Comparison of ENCODE assay signal across 13 cellular contexts in the genomic region with DNA sequence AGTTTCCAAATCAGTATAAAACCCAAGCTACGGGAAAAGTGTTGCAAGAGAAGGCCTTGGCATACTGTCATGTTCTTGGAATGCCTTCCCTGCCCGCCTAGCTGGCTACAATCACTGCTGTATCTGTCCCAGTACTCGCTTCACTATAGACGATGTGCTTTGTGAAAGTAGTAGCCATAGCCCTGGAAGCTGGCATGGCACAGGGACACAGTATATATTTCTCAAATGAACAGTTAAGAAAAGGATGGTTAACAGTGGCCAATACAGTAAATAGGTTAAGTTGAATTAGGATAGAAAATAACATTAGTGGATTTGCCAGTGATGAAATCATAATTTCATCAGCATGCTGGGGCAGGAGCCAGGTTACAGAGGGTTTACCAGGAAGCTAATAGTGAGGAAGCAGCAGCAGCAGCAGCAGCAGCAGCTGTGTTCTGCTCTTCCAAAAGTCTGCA.
DNase-seq lines count a peak whose midpoint lies in the region; ATAC-seq and TF ChIP-seq lines count a peak whose summit lies in the region.
"Had no signal": no experiment of that assay in that cellular context is flagged by ENCODE, and none has a peak within 500 bp of the region (broad histone marks: within the 10 kb centered on the region; RNA-seq: fewer than 3 reads in every experiment).

No MANE protein-coding gene starts in this region.

- no peaks in the 10 kb centered on the region for H3K79me2 ChIP-seq in GM23248 (ENCODE audit: insufficient read depth)

- H3K27ac ChIP-seq in GM23248, result peak overlapping the region; percentile 76
- H3K27ac ChIP-seq in gastroesophageal sphincter, result peak overlapping the region in 1 of 4 donors; percentile 44
- H3K27ac ChIP-seq in upper lobe of right lung, result no peak overlapping the region
- H3K27ac ChIP-seq: neutrophil had no signal

- H3K9ac ChIP-seq in GM23248 (peak overlapping the region; percentile 58), adipocyte (ENCODE audit: low read length) (peak overlapping the region; percentile 44)

- H3K4me1 ChIP-seq in GM23248 (ENCODE audit: insufficient read depth) (peaks cover 18% of the 10 kb centered on the region), adipocyte (ENCODE audit: control insufficient read depth, insufficient read depth, low read length) (peaks cover 15% of the 10 kb centered on the region), gastroesophageal sphincter (peaks cover 0 to 12% (median 0%) of the 10 kb centered on the region in 3 donors), upper lobe of right lung (no peaks in the 10 kb centered on the region)

- intact Hi-C loops in upper lobe of right lung (cut with DNase I), result no loop called here

- peak; percentile 94 for DNase-seq in GM23248
- DNase-seq in adipocyte (ENCODE audit: low read depth), result peak; percentile 92
- peak; percentile 78 for DNase-seq in skeletal muscle cell (ENCODE audit: low read depth)
- DNase-seq in DMS79 treated with DMSO at 0.1 percent for 48 hours (lab: John Stamatoyannopoulos, UW), result no peak
- no peak for DNase-seq in upper lobe of right lung
- DNase-seq: activated naive CD4-positive, alpha-beta T cell treated with Interleukin-2 at 50 U/mL for 16 hours; head of caudate nucleus; KBM-7 had no signal

- H3F3A ChIP-seq in GM23248 (ENCODE audit: insufficient read depth), result peaks cover 24% of the 10 kb centered on the region

- no peak for TF ChIP-seq EP300 in gastroesophageal sphincter (IDR thresholded peaks at IDR 0.05)

- H3K9me2 ChIP-seq in GM23248 (ENCODE audit: insufficient read depth), result no peaks in the 10 kb centered on the region

- in situ Hi-C loops in GM23248 (cut with MboI), result no loop called here

- no peak for TF ChIP-seq POLR2A in gastroesophageal sphincter (IDR thresholded peaks at IDR 0.05)

- TF ChIP-seq CTCF in gastroesophageal sphincter (IDR thresholded peaks at IDR 0.05) (no peak), upper lobe of right lung (IDR thresholded peaks at IDR 0.05) (no peak)

- H2AFZ ChIP-seq in GM23248, result peak overlapping the region; percentile 66

- no peaks in the 10 kb centered on the region for H3K36me3 ChIP-seq in GM23248 (ENCODE audit: low read depth)
- no peaks in the 10 kb centered on the region for H3K36me3 ChIP-seq in adipocyte (ENCODE audit: control insufficient read depth, insufficient read depth, low read length, severe bottlenecking)
- no peaks in the 10 kb centered on the region for H3K36me3 ChIP-seq in gastroesophageal sphincter
- H3K36me3 ChIP-seq in upper lobe of right lung, result no peaks in the 10 kb centered on the region
- H3K36me3 ChIP-seq: neutrophil had no signal

- H3K27me3 ChIP-seq in GM23248 (replicated peaks; ENCODE audit: insufficient read depth) (no peaks in the 10 kb centered on the region), adipocyte (replicated peaks; ENCODE audit: control insufficient read depth, insufficient read depth, low read length) (no peaks in the 10 kb centered on the region), gastroesophageal sphincter (no peaks in the 10 kb centered on the region), upper lobe of right lung (no peaks in the 10 kb centered on the region)
- H3K27me3 ChIP-seq: neutrophil had no signal

- H3K4me3 ChIP-seq in GM23248 (peak overlapping the region; percentile 59), adipocyte (ENCODE audit: low read length) (peak overlapping the region; percentile 73), gastroesophageal sphincter (no peak overlapping the region), skeletal muscle cell (ENCODE audit: low read depth, low read length) (no peak overlapping the region), upper lobe of right lung (no peak overlapping the region)

- WGBS in GM23248 (ENCODE audit: low coverage in 1 of 2, low lambda C conversion rate in 2 of 2, missing lambda C conversion rate in 2 of 2), 2 experiments, result 1% methylated on average over 4 of the region's 4 CpGs
- WGBS in gastroesophageal sphincter (ENCODE audit: low coverage in 1 of 2), 2 donors, result 60 to 68% methylated on average over 4 of the region's 4 CpGs

- H4K20me1 ChIP-seq in GM23248 (ENCODE audit: insufficient read depth), result no peaks in the 10 kb centered on the region

- ATAC-seq in gastroesophageal sphincter (peak; percentile 82), HG02852 (IDR thresholded peaks at IDR 0.05; ENCODE audit: unreplicated experiment) (no peak), GM21528 (IDR thresholded peaks at IDR 0.05; ENCODE audit: low FRiP score, unreplicated experiment) (no peak), upper lobe of right lung (no peak)
- ATAC-seq: WTC11 had no signal

- H3K9me3 ChIP-seq in GM23248 (ENCODE audit: low read depth) (no peaks in the 10 kb centered on the region), adipocyte (ENCODE audit: control insufficient read depth, low read length) (no peaks in the 10 kb centered on the region), gastroesophageal sphincter (no peaks in the 10 kb centered on the region), upper lobe of right lung (no peaks in the 10 kb centered on the region)
- H3K9me3 ChIP-seq: neutrophil had no signal

- H3K4me2 ChIP-seq in GM23248 (ENCODE audit: unreplicated experiment), result peak overlapping the region; percentile 70

Comparison
In these comparisons a context has a peak if more than half of its experiments do, and no peak if none do; other contexts are left out.
1. DNase-seq: peak in GM23248 (single experiment), adipocyte (single experiment) and skeletal muscle cell (single experiment); none in DMS79 treated with DMSO at 0.1 percent for 48 hours (single experiment) and upper lobe of right lung (single experiment).
2. H3K4me3 ChIP-seq: peak in GM23248 (single experiment) and adipocyte (single experiment); none in gastroesophageal sphincter (0 of 2), skeletal muscle cell (single experiment) and upper lobe of right lung (single experiment).